ENCODE assay signal across 15 cellular contexts in the genomic region with DNA sequence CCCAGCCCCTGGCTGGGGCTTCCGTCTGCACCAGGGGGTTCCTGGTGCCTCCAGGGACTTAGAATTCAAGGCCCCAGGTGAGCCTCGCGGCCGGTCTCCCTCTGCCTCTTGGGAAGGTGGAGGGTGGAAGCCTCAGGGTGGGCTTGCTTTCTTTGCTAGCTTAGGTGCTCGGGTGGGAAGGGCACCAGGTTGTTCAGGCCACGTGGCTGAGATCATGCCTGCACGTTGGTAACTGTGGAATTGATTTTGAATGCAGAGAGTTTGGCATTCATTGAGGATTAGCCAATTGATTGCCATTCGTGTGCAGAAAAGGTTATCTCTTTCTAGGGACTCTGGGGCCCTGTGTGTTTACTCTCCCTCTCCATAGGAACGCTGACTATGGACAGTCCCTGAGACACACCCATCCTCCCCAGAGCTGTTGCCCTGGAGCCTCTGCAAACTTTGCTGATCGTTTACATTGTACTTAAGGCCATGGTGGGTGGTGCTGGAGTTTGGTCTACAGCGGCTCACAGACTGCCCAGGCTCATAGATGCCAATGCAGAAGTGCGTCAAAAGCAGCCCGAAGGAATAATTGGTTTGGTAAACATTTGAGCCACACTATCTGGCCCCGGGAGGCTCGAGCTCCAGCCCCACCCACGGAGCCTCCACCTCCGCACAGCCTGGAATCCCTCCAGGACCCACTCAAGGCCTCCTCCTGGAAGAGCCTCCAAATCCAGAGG.
A peak's percentile ranks its signal among the peaks of the same experiment; 100 is the strongest.
DNase-seq lines count a peak whose midpoint lies in the region; ATAC-seq and TF ChIP-seq lines count a peak whose summit lies in the region.
"Had no signal": no experiment of that assay in that cellular context is flagged by ENCODE, and none has a peak within 500 bp of the region (broad histone marks: within the 10 kb centered on the region; RNA-seq: fewer than 3 reads in every experiment).

No MANE protein-coding gene starts in this region.

- H3K36me3 ChIP-seq in mucosa of descending colon (ENCODE audit: low read depth) = no peaks in the 10 kb centered on the region
- H3K36me3 ChIP-seq: esophagus squamous epithelium, ovary had no signal

- DNase-seq in AG10803 (ENCODE audit: low read depth) = peak; percentile 14
- DNase-seq in HT-29 (ENCODE audit: low spot score) = peak; percentile 33
- peak; percentile 47 for DNase-seq in coronary artery (ENCODE audit: low spot score)
- peak in 2 of 3 donors; percentile 36 to 45 for DNase-seq in mucosa of descending colon
- no peak for DNase-seq in CD1c-positive myeloid dendritic cell (ENCODE audit: extremely low spot score)
- DNase-seq in NCI-H187 treated with DMSO at 0.1 percent for 48 hours (lab: John Stamatoyannopoulos, UW) = no peak
- DNase-seq in NCI-H1417 treated with DMSO at 0.1 percent for 48 hours (lab: John Stamatoyannopoulos, UW) = no peak
- DNase-seq: activated CD4-positive, alpha-beta T cell treated with anti-CD3 and anti-CD28 coated beads for 48 hours; amniotic stem cell; esophagus squamous epithelium; NCI-H1105 treated with DMSO at 0.1 percent for 48 hours; NCI-H82; stimulated activated CD4-positive, alpha-beta T cell treated with anti-CD3 and anti-CD28 coated beads, Interleukin-15, amount 100 ng/mL, for 24 hours had no signal

- H3K4me3 ChIP-seq in AG10803 (ENCODE audit: low read length) (no peak overlapping the region), coronary artery (no peak overlapping the region), mucosa of descending colon (no peak overlapping the region)
- H3K4me3 ChIP-seq: esophagus squamous epithelium, ovary had no signal

- no peaks in the 10 kb centered on the region for H3K9me3 ChIP-seq in mucosa of descending colon
- H3K9me3 ChIP-seq: esophagus squamous epithelium, ovary had no signal

- intact Hi-C loops in mucosa of descending colon (cut with DNase I, micrococcal nuclease) = no loop called here

- H3K4me1 ChIP-seq in mucosa of descending colon (ENCODE audit: low read depth) = peaks cover 10% of the 10 kb centered on the region

- H3K27ac ChIP-seq in coronary artery = no peak overlapping the region
- H3K27ac ChIP-seq: esophagus squamous epithelium, ovary had no signal

- ATAC-seq in mucosa of descending colon (peak; percentile 92), HG03025 (IDR thresholded peaks at IDR 0.05; ENCODE audit: low FRiP score, unreplicated experiment) (no peak)

- TF ChIP-seq CTCF in AG10803 (conservative IDR thresholded peaks at IDR 0.05; ENCODE audit: low read length) (no peak), coronary artery (IDR thresholded peaks at IDR 0.05) (no peak), mucosa of descending colon (IDR thresholded peaks at IDR 0.05) (no peak)

Comparison
In these comparisons a context has a peak if more than half of its experiments do, and no peak if none do; other contexts are left out.
1. DNase-seq: peak in AG10803 (single experiment), HT-29 (single experiment), coronary artery (single experiment) and mucosa of descending colon (2 of 3); none in CD1c-positive myeloid dendritic cell (single experiment), NCI-H187 treated with DMSO at 0.1 percent for 48 hours (single experiment) and NCI-H1417 treated with DMSO at 0.1 percent for 48 hours (single experiment).